8 cellular contexts compared by ENCODE assay signal in the genomic region with DNA sequence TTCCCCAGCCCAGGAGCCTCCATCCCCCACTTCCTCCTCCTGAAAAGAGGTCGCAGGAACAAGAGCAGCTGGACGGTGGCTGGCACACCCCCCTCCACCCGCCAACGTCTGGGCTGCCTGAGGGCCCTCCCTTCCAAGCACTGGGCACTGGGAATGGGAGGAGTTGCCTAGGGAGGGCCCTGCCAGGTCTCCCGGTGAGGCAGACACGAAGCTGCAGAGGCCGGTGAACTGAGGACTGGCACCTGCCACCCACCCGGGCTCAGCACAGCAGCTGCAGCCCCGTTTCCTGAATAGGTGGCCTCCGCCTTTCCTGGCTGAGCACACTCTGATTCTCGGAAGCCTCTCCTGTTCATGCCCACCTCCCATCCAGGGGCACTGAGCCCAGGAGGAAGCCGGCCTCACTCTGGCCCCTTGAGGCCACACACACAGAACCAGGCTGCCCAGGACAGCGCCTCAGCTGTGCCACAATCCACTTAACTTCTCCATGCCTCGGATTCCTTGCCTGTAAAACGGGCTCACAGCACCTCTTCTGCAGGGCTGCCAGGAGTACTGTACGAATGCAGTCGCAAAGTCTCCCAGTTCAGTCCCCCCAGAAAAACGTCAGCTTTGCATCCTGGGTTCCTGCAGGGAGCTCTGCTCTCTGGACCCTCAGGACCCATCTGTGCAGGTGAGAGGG. TPM values are rescaled to one million over a fixed set of nuclear protein-coding genes. Genes with fewer than 3 reads are reported as not detected.
DNase-seq lines count a peak whose midpoint lies in the region; ATAC-seq, FAIRE-seq and TF ChIP-seq lines count a peak whose summit lies in the region.

No MANE protein-coding gene starts in this region.

- POLR2A ChIA-PET in K562 (lab: Yijun Ruan, JAX) = interaction anchor here (0.7 to 1.0 kb wide), 2 partner anchors 9 to 132 kb away, joined by 3 to 4 read pairs; no protein-coding TSS in a partner anchor

- H3K27me3 ChIP-seq in HUES64 (ENCODE audit: insufficient read depth, low read length) (peaks cover 53% of the 10 kb centered on the region), K562 (ENCODE audit: control insufficient read depth in 2 of 2, insufficient read depth in 2 of 2, low read length in 2 of 2) (peaks cover 7 to 51% of the 10 kb centered on the region in 2 experiments; a peak in 4 of 5 replicates), lung (ENCODE audit: control insufficient read depth, insufficient read depth) (peaks cover 8% of the 10 kb centered on the region), aorta (ENCODE audit: control insufficient read depth in 1 of 2, insufficient read depth in 2 of 2, low read length in 1 of 2) (no peaks in the 10 kb centered on the region)

- peaks cover 3% of the 10 kb centered on the region; the same call in 1 of the 2 replicates for H3K4me1 ChIP-seq in HUES64 (ENCODE audit: insufficient read depth, low read length)
- H3K4me1 ChIP-seq in K562 (replicated peaks in 1 of 2; ENCODE audit: control insufficient read depth in 2 of 2, insufficient read depth in 2 of 2, low read length in 2 of 2) = peaks cover 1 to 78% of the 10 kb centered on the region in 2 experiments; a peak in 4 of 5 replicates
- peaks cover 0 to 14% of the 10 kb centered on the region in 2 donors for H3K4me1 ChIP-seq in lung (ENCODE audit: control insufficient read depth in 2 of 2, insufficient read depth in 2 of 2, low read length in 2 of 2)
- no peaks in the 10 kb centered on the region for H3K4me1 ChIP-seq in aorta (ENCODE audit: control insufficient read depth in 1 of 2, insufficient read depth in 2 of 2, low read length in 2 of 2)

- 0 out of 2 replicates have a peak, but pooled peaks cover 3% of the 10 kb centered on the region for H3K36me3 ChIP-seq in HUES64 (ENCODE audit: insufficient read depth, low read length)
- H3K36me3 ChIP-seq in K562 (ENCODE audit: control insufficient read depth, insufficient read depth, low read length) = no peaks in the 10 kb centered on the region
- H3K36me3 ChIP-seq in lung (ENCODE audit: control insufficient read depth in 2 of 2, insufficient read depth in 2 of 2, low read length in 2 of 2) = peaks cover 0 to 6% of the 10 kb centered on the region in 2 donors
- no peaks in the 10 kb centered on the region for H3K36me3 ChIP-seq in aorta (ENCODE audit: control insufficient read depth in 1 of 2, insufficient read depth in 2 of 2, low read length in 1 of 2)

- CTCF ChIA-PET in K562 (lab: Yijun Ruan, JAX; ENCODE audit: low intra/inter-chr PET ratio) = interaction anchor here (0.8 to 1.5 kb wide), 2 partner anchors 15 to 182 kb away, joined by 3 read pairs; a partner anchor contains a TSS

- H3K9me1 ChIP-seq in K562 (ENCODE audit: control insufficient read depth, insufficient read depth, low read length) = peaks cover 2% of the 10 kb centered on the region

- no peak for TF ChIP-seq POLR2A in K562 (conservative IDR thresholded peaks at IDR 0.05)

- BruUV-seq in K562 (replicated peaks; lab: Mats Ljungman, UMichigan) = no TSS peak

- no peak for ATAC-seq in K562
- ATAC-seq in lung (ENCODE audit: insufficient read depth, low FRiP score) = no peak
- peak; percentile 27 for ATAC-seq in aorta (ENCODE audit: low FRiP score)

- H3K27ac ChIP-seq in HUES64 (ENCODE audit: low read depth, low read length) = no peak overlapping the region
- H3K27ac ChIP-seq in K562 (ENCODE audit: extremely low read depth, low read depth, low read length) = no peak overlapping the region
- H3K27ac ChIP-seq in lung (ENCODE audit: low read depth in 1 of 2, low read length in 1 of 2) = peak overlapping the region; percentile 73 to 74
- H3K27ac ChIP-seq in aorta (ENCODE audit: low read depth in 1 of 2, low read length in 2 of 2) = no peak overlapping the region

- no peak for TF ChIP-seq EP300 in K562 (IDR thresholded peaks at IDR 0.05; ENCODE audit: low read length)

- H3K79me2 ChIP-seq in K562 (ENCODE audit: control insufficient read depth, insufficient read depth, low read length) = no peaks in the 10 kb centered on the region

- H3K9me3 ChIP-seq in HUES64 (ENCODE audit: insufficient read depth, low read depth, low read length) (no peaks in the 10 kb centered on the region), K562 (replicated peaks; ENCODE audit: control insufficient read depth, insufficient read depth, low read depth, low read length) (no peaks in the 10 kb centered on the region), lung (ENCODE audit: control insufficient read depth in 2 of 2, insufficient read depth in 1 of 2, low read length in 1 of 2) (peaks cover 0 to 3% of the 10 kb centered on the region in 2 donors), aorta (ENCODE audit: control insufficient read depth, low read length) (no peaks in the 10 kb centered on the region)

- no peak for TF ChIP-seq CTCF in AG09309 (IDR thresholded peaks at IDR 0.05; ENCODE audit: control insufficient read depth, insufficient read depth, low read depth, low read length, missing control alignments)
- no peak for TF ChIP-seq CTCF in K562 (IDR thresholded peaks at IDR 0.05 in 2 of 3, conservative IDR thresholded peaks at IDR 0.05 in 1 of 3; ENCODE audit: insufficient read depth in 2 of 3, low read depth in 1 of 3, low read length in 3 of 3)
- TF ChIP-seq CTCF in lung (IDR thresholded peaks at IDR 0.05; ENCODE audit: control extremely low read depth, extremely low read depth) = no peak

- no peak for DNase-seq in AG09309 (ENCODE audit: low read depth)
- no peak for DNase-seq in K562 (ENCODE audit: extremely low read depth in 1 of 4, low spot score in 3 of 4)
- no peak for DNase-seq in lung (ENCODE audit: low spot score)
- no peak for DNase-seq in aorta
- DNase-seq in activated CD4-positive, CD25-positive, alpha-beta regulatory T cell (lab: John Stamatoyannopoulos, UW) = no peak
- no peak for DNase-seq in HTR-8/SVneo (ENCODE audit: insufficient read length, low spot score)
- no peak for DNase-seq in inferior parietal cortex (ENCODE audit: extremely low spot score)

- 85% methylated on average over 18 of the region's 18 CpGs for WGBS in HUES64
- WGBS in K562 (ENCODE audit: insufficient coverage, low coverage, missing lambda C conversion rate) = 7% methylated on average over 14 of the region's 18 CpGs
- 17% methylated on average over 18 of the region's 18 CpGs for WGBS in lung, 2 donors
- WGBS in aorta, 2 donors = 12 to 14% methylated on average over 17 to 18 of the region's 18 CpGs

- no peak overlapping the region for H3K4me2 ChIP-seq in K562 (ENCODE audit: insufficient read depth, low read length)

- no peak for FAIRE-seq in K562 (lab: Jason Lieb, UNC)
- no peak for FAIRE-seq in HTR-8/SVneo (lab: Jason Lieb, UNC)

- H3K4me3 ChIP-seq in AG09309 (ENCODE audit: control insufficient read depth, low read depth, low read length) (peak overlapping the region; percentile 88), HUES64 (ENCODE audit: low read length) (peak overlapping the region; percentile 69), K562 (no peak overlapping the region), lung (peak overlapping the region; percentile 59), aorta (ENCODE audit: low read length in 2 of 2) (no peak overlapping the region)

- in situ Hi-C loops in K562 (cut with MboI) = no loop called here

- H4K20me1 ChIP-seq in K562 (replicated peaks; ENCODE audit: control insufficient read depth, insufficient read depth, low read length) = peaks cover 34% of the 10 kb centered on the region

- no peak for TF ChIP-seq RAD21 in K562 (CRISPR knock-in tag; conservative IDR thresholded peaks at IDR 0.05 in 1 of 2, IDR thresholded peaks at IDR 0.05 in 1 of 2)

- intact Hi-C loops in K562 (cut with micrococcal nuclease) = no loop called here
- intact Hi-C loops in aorta (cut with DNase I) = no loop called here

- no peak overlapping the region for H2AFZ ChIP-seq in K562 (ENCODE audit: low read depth, low read length)

- H3K9ac ChIP-seq in HUES64 (ENCODE audit: low read depth, low read length) (no peak overlapping the region), K562 (ENCODE audit: insufficient read depth in 1 of 2, low read depth in 2 of 2, low read length in 2 of 2) (peak overlapping the region in 1 of 2 experiments; percentile 17; a peak in 1 of 4 replicates)

RNA-seq across cellular contexts. Expression of a gene that starts 1.3 kb away (rescaled TPM):
- polyA plus RNA-seq in HUES64 (2013, experiment 1 of 2) = 16.3 TPM
- polyA plus RNA-seq in HUES64 (2013, experiment 2 of 2) = 17.0 TPM
- 1.1 and 4.2 TPM in 2 replicates for total RNA-seq in K562 (2011; cell fraction: chromatin; rRNA removed; ENCODE audit: low replicate concordance)
- 3.2 and 6.0 TPM in 2 replicates for total RNA-seq in K562 (2011; cell fraction: nucleolus; rRNA removed)
- total RNA-seq in K562 (2011; cell fraction: nucleoplasm; rRNA removed) = 1.5 and 3.6 TPM in 2 replicates
- total RNA-seq in K562 (2014; rRNA removed) (0.09 and 0.90 TPM in 2 replicates), K562 (2014; rRNA removed; fragmentation: Illumina TruSeq; extraction: Trizol) (not detected in 2 replicates), K562 (2015; rRNA removed; fragmentation: Illumina TruSeq; extraction: Trizol) (0.22 TPM in 1 of 2 replicates, not detected in the other), K562 (2021) (1.5 and 2.1 TPM in 2 replicates), lung (10 to 100 TPM; 28.7 to 99.3 TPM), aorta (100 to 1,000 TPM in 1 of 2 donors, 10 to 100 TPM in 1; 99.3 to 217 TPM)
- polyA plus RNA-seq in K562 (2011; rRNA removed) (1.3 and 3.9 TPM in 2 replicates), K562 (2014; fragmentation: Illumina TruSeq; extraction: Trizol) (0.06 and 0.21 TPM in 2 replicates), K562 (2014; fragmentation: Nextera tagmentation; extraction: Ambion mirVana) (not detected), K562 (2014; rRNA removed) (0.85 and 2.4 TPM in 2 replicates), lung (10 to 100 TPM; 49.0 to 87.5 TPM), aorta (100 to 1,000 TPM in 1 of 2 donors, 10 to 100 TPM in 1; 26.5 to 190 TPM)
- 3.5 and 4.2 TPM in 2 replicates for polyA plus RNA-seq in K562 (2011; cell fraction: cytosol; rRNA removed)
- 32.5 and 34.7 TPM in 2 replicates for polyA plus RNA-seq in K562 (2011; cell fraction: nucleus; rRNA removed)
- polyA plus RNA-seq in K562 (2012) = 0.85 and 3.1 TPM in 2 replicates
- 0.14 and 0.18 TPM in 2 replicates for polyA minus RNA-seq in K562 (2011; rRNA and poly(A)+ RNA removed)
- polyA minus RNA-seq in K562 (2011; cell fraction: cytosol; rRNA and poly(A)+ RNA removed) = 0.95 and 3.5 TPM in 2 replicates
- 2.0 and 3.9 TPM in 2 replicates for polyA minus RNA-seq in K562 (2011; cell fraction: nucleus; rRNA and poly(A)+ RNA removed)

RNA-seq across cellular contexts. Expression of a gene that starts 9.2 kb away (rescaled TPM):
- 0.30 TPM for polyA plus RNA-seq in HUES64 (2013, experiment 1 of 2)
- 0.70 TPM for polyA plus RNA-seq in HUES64 (2013, experiment 2 of 2)
- 1.2 and 5.3 TPM in 2 replicates for total RNA-seq in K562 (2011; cell fraction: chromatin; rRNA removed; ENCODE audit: low replicate concordance)
- 3.3 and 4.3 TPM in 2 replicates for total RNA-seq in K562 (2011; cell fraction: nucleolus; rRNA removed)
- 2.6 and 2.9 TPM in 2 replicates for total RNA-seq in K562 (2011; cell fraction: nucleoplasm; rRNA removed)
- total RNA-seq in K562 (2014; rRNA removed) = 0.12 and 0.14 TPM in 2 replicates
- not detected in 2 replicates for total RNA-seq in K562 (2014; rRNA removed; fragmentation: Illumina TruSeq; extraction: Trizol)
- not detected in 2 replicates for total RNA-seq in K562 (2015; rRNA removed; fragmentation: Illumina TruSeq; extraction: Trizol)
- 0.60 and 0.85 TPM in 2 replicates for total RNA-seq in K562 (2021)
- 0.11 and 0.51 TPM in 2 replicates for polyA plus RNA-seq in K562 (2011; rRNA removed)
- 0.22 and 0.41 TPM in 2 replicates for polyA plus RNA-seq in K562 (2011; cell fraction: cytosol; rRNA removed)
- polyA plus RNA-seq in K562 (2011; cell fraction: nucleus; rRNA removed) = 4.8 and 5.7 TPM in 2 replicates
- polyA plus RNA-seq in K562 (2012) = 0.15 and 0.23 TPM in 2 replicates
- polyA plus RNA-seq in K562 (2014; fragmentation: Illumina TruSeq; extraction: Trizol) = 0.17 and 0.21 TPM in 2 replicates
- under 1 TPM in 1 of 2 experiments, not detected in 1; 0.04 TPM for polyA plus RNA-seq in K562 (2014; fragmentation: Nextera tagmentation; extraction: Ambion mirVana)
- polyA plus RNA-seq in K562 (2014; rRNA removed) = 0.22 TPM in 1 of 2 replicates, not detected in the other
- not detected in 2 replicates for polyA minus RNA-seq in K562 (2011; rRNA and poly(A)+ RNA removed)
- polyA minus RNA-seq in K562 (2011; cell fraction: cytosol; rRNA and poly(A)+ RNA removed) = 0.57 and 1.3 TPM in 2 replicates
- polyA minus RNA-seq in K562 (2011; cell fraction: nucleus; rRNA and poly(A)+ RNA removed) = 0.94 and 1.2 TPM in 2 replicates
- 1 to 10 TPM; 1.8 to 3.2 TPM for total RNA-seq in lung
- polyA plus RNA-seq in lung = under 1 TPM; 0.39 to 0.53 TPM
- total RNA-seq in aorta = 1 to 10 TPM in 1 of 2 donors, under 1 TPM in 1; 0.16 to 1.7 TPM
- polyA plus RNA-seq in aorta = not detected

RNA-seq across cellular contexts. Expression of a gene that starts 12.8 kb away (rescaled TPM):
- polyA plus RNA-seq in HUES64 (2013, experiment 1 of 2) = not detected
- polyA plus RNA-seq in HUES64 (2013, experiment 2 of 2) = not detected
- not detected in 2 replicates for total RNA-seq in K562 (2011; cell fraction: chromatin; rRNA removed; ENCODE audit: low replicate concordance)
- total RNA-seq in K562 (2011; cell fraction: nucleolus; rRNA removed) = not detected in 2 replicates
- total RNA-seq in K562 (2011; cell fraction: nucleoplasm; rRNA removed) = not detected in 2 replicates
- total RNA-seq in K562 (2014; rRNA removed) (not detected in 2 replicates), K562 (2014; rRNA removed; fragmentation: Illumina TruSeq; extraction: Trizol) (not detected in 2 replicates), K562 (2015; rRNA removed; fragmentation: Illumina TruSeq; extraction: Trizol) (not detected in 2 replicates), K562 (2021) (not detected in 2 replicates), lung (1 to 10 TPM in 1 of 2 donors, under 1 TPM in 1; 0.37 to 1.0 TPM), aorta (under 1 TPM; 0.27 to 0.68 TPM)
- polyA plus RNA-seq in K562 (2011; rRNA removed) (not detected in 2 replicates), K562 (2014; fragmentation: Illumina TruSeq; extraction: Trizol) (not detected in 2 replicates), K562 (2014; fragmentation: Nextera tagmentation; extraction: Ambion mirVana) (not detected), K562 (2014; rRNA removed) (not detected in 2 replicates), lung (1 to 10 TPM in 1 of 2 donors, under 1 TPM in 1; 0.45 to 5.5 TPM), aorta (not detected)
- polyA plus RNA-seq in K562 (2011; cell fraction: cytosol; rRNA removed) = not detected in 2 replicates
- not detected in 2 replicates for polyA plus RNA-seq in K562 (2011; cell fraction: nucleus; rRNA removed)
- polyA plus RNA-seq in K562 (2012) = not detected in 2 replicates
- not detected in 2 replicates for polyA minus RNA-seq in K562 (2011; rRNA and poly(A)+ RNA removed)
- polyA minus RNA-seq in K562 (2011; cell fraction: cytosol; rRNA and poly(A)+ RNA removed) = not detected in 2 replicates
- not detected in 2 replicates for polyA minus RNA-seq in K562 (2011; cell fraction: nucleus; rRNA and poly(A)+ RNA removed)

RNA-seq across cellular contexts. Expression of a gene that starts 16.6 kb away (rescaled TPM):
- polyA plus RNA-seq in HUES64 (2013, experiment 1 of 2) = 5.8 TPM
- 9.6 TPM for polyA plus RNA-seq in HUES64 (2013, experiment 2 of 2)
- total RNA-seq in K562 (2011; cell fraction: chromatin; rRNA removed; ENCODE audit: low replicate concordance) = 47.9 and 167 TPM in 2 replicates
- 116 and 131 TPM in 2 replicates for total RNA-seq in K562 (2011; cell fraction: nucleolus; rRNA removed)
- 56.3 and 68.3 TPM in 2 replicates for total RNA-seq in K562 (2011; cell fraction: nucleoplasm; rRNA removed)
- total RNA-seq in K562 (2014; rRNA removed) = 4.6 and 5.5 TPM in 2 replicates
- total RNA-seq in K562 (2014; rRNA removed; fragmentation: Illumina TruSeq; extraction: Trizol) = 0.69 and 0.99 TPM in 2 replicates
- 1.6 and 2.9 TPM in 2 replicates for total RNA-seq in K562 (2015; rRNA removed; fragmentation: Illumina TruSeq; extraction: Trizol)
- 12.1 and 14.9 TPM in 2 replicates for total RNA-seq in K562 (2021)
- polyA plus RNA-seq in K562 (2011; rRNA removed) = 12.1 and 24.4 TPM in 2 replicates
- 19.7 and 23.3 TPM in 2 replicates for polyA plus RNA-seq in K562 (2011; cell fraction: cytosol; rRNA removed)
- 253 and 318 TPM in 2 replicates for polyA plus RNA-seq in K562 (2011; cell fraction: nucleus; rRNA removed)
- polyA plus RNA-seq in K562 (2012) = 13.8 and 24.2 TPM in 2 replicates
- 6.1 and 9.9 TPM in 2 replicates for polyA plus RNA-seq in K562 (2014; fragmentation: Illumina TruSeq; extraction: Trizol)
- not detected for polyA plus RNA-seq in K562 (2014; fragmentation: Nextera tagmentation; extraction: Ambion mirVana)
- 16.2 and 16.3 TPM in 2 replicates for polyA plus RNA-seq in K562 (2014; rRNA removed)
- 6.6 and 8.6 TPM in 2 replicates for polyA minus RNA-seq in K562 (2011; rRNA and poly(A)+ RNA removed)
- polyA minus RNA-seq in K562 (2011; cell fraction: cytosol; rRNA and poly(A)+ RNA removed) = 13.4 and 28.5 TPM in 2 replicates
- polyA minus RNA-seq in K562 (2011; cell fraction: nucleus; rRNA and poly(A)+ RNA removed) = 43.2 and 52.5 TPM in 2 replicates
- total RNA-seq in lung = 10 to 100 TPM; 13.4 to 39.0 TPM
- 10 to 100 TPM; 14.8 to 18.1 TPM for polyA plus RNA-seq in lung
- 10 to 100 TPM; 27.3 to 60.0 TPM for total RNA-seq in aorta
- 10 to 100 TPM in 1 of 2 donors, 1 to 10 TPM in 1; 9.0 to 48.1 TPM for polyA plus RNA-seq in aorta

RNA-seq across cellular contexts. Expression of a gene that starts 25.7 kb away (rescaled TPM):
- 14.1 TPM for polyA plus RNA-seq in HUES64 (2013, experiment 1 of 2)
- 18.4 TPM for polyA plus RNA-seq in HUES64 (2013, experiment 2 of 2)
- total RNA-seq in K562 (2011; cell fraction: chromatin; rRNA removed; ENCODE audit: low replicate concordance) = 12.7 and 42.0 TPM in 2 replicates
- 49.3 and 51.2 TPM in 2 replicates for total RNA-seq in K562 (2011; cell fraction: nucleolus; rRNA removed)
- 20.6 and 22.4 TPM in 2 replicates for total RNA-seq in K562 (2011; cell fraction: nucleoplasm; rRNA removed)
- 91.8 and 115 TPM in 2 replicates for total RNA-seq in K562 (2014; rRNA removed)
- total RNA-seq in K562 (2014; rRNA removed; fragmentation: Illumina TruSeq; extraction: Trizol) = 13.1 and 15.8 TPM in 2 replicates
- total RNA-seq in K562 (2015; rRNA removed; fragmentation: Illumina TruSeq; extraction: Trizol) = 40.8 and 42.4 TPM in 2 replicates
- 72.1 and 78.8 TPM in 2 replicates for total RNA-seq in K562 (2021)
- 18.8 and 24.2 TPM in 2 replicates for polyA plus RNA-seq in K562 (2011; rRNA removed)
- polyA plus RNA-seq in K562 (2011; cell fraction: cytosol; rRNA removed) = 28.2 and 80.8 TPM in 2 replicates
- 42.6 and 60.8 TPM in 2 replicates for polyA plus RNA-seq in K562 (2011; cell fraction: nucleus; rRNA removed)
- 27.0 and 33.0 TPM in 2 replicates for polyA plus RNA-seq in K562 (2012)
- polyA plus RNA-seq in K562 (2014; fragmentation: Illumina TruSeq; extraction: Trizol) = 18.3 and 41.2 TPM in 2 replicates
- 1 to 10 TPM; 3.4 to 3.7 TPM for polyA plus RNA-seq in K562 (2014; fragmentation: Nextera tagmentation; extraction: Ambion mirVana)
- 56.5 and 67.8 TPM in 2 replicates for polyA plus RNA-seq in K562 (2014; rRNA removed)
- polyA minus RNA-seq in K562 (2011; rRNA and poly(A)+ RNA removed) = 6.7 and 11.1 TPM in 2 replicates
- 29.9 and 32.2 TPM in 2 replicates for polyA minus RNA-seq in K562 (2011; cell fraction: cytosol; rRNA and poly(A)+ RNA removed)
- 16.6 and 17.5 TPM in 2 replicates for polyA minus RNA-seq in K562 (2011; cell fraction: nucleus; rRNA and poly(A)+ RNA removed)
- total RNA-seq in lung = 1 to 10 TPM; 1.4 to 1.7 TPM
- 1 to 10 TPM; 1.3 to 2.1 TPM for polyA plus RNA-seq in lung
- total RNA-seq in aorta = under 1 TPM; 0.26 to 0.60 TPM
- under 1 TPM in 1 of 2 donors, not detected in 1; 0.50 TPM for polyA plus RNA-seq in aorta

Comparison
In these comparisons a context has a peak if more than half of its experiments do, and no peak if none do; other contexts are left out.
1. H3K4me3 ChIP-seq: peak in AG09309 (single experiment), HUES64 (single experiment) and lung (single experiment); none in K562 (single experiment) and aorta (0 of 2).
2. H3K27ac ChIP-seq: peak in lung (2 of 2); none in HUES64 (single experiment), K562 (single experiment) and aorta (0 of 2).
3. RNA of a gene that starts 1.3 kb away (total RNA-seq): 99.3 to 217 TPM in aorta and 28.7 to 99.3 TPM in lung; 0.09 to 6.0 TPM in K562; every median in the first group is over 4 times any median in the second.